In the genomic region with DNA sequence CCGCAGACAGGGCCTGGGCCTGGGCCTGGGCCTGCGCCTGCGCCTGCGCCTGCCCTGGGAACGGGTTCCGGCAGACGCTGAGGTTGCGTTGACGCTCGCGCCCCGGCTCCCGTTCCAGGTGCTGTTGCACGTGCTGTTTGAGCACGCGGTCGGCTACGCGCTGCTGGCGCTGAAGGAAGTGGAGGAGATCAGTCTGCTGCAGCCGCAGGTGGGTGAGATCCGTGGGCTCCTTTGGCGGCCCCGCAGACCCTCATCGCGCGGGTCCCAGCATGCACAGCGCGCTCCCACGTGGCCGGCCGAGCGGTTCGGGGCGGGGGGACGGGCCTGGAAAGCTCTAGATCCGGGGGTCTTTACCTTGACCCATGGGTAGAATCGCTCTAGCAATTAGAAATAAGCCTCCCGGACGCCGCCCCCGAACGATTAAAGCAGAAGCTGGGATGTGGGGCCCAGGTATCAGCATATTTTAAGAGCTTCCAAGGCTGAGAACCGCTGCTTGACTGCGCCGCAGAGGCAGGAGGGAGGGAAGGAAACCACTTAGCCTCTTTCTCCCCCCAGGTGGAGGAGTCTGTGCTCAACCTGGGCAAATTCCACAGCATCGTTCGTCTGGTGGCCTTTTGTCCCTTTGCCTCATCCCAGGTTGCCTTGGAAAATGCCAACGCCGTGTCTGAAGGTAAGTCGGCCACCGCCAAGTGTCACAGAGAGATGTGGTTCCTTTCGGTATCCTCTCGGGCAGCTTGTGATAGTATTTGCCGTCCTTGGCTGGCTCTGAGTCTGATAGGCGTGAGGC, we compare ENCODE assay signal across 8 cellular contexts. TPM values are rescaled to one million over a fixed set of nuclear protein-coding genes. Genes with fewer than 3 reads are reported as not detected.
A peak's percentile ranks its signal among the peaks of the same experiment; 100 is the strongest.
DNase-seq lines count a peak whose midpoint lies in the region; ATAC-seq and TF ChIP-seq lines count a peak whose summit lies in the region.

No MANE protein-coding gene starts in this region.

- no peaks in the 10 kb centered on the region for H3K27me3 Mint-ChIP-seq in activated T-cell treated with anti-CD3 and anti-CD28 coated beads, Interleukin-2, amount 50 U/mL, for 4 hours (ENCODE audit: low read depth)
- H3K27me3 Mint-ChIP-seq in osteocyte (ENCODE audit: unreplicated experiment) = no peaks in the 10 kb centered on the region

- no peaks in the 10 kb centered on the region for H3K9me3 Mint-ChIP-seq in activated T-cell treated with anti-CD3 and anti-CD28 coated beads, Interleukin-2, amount 50 U/mL, for 4 hours
- no peaks in the 10 kb centered on the region for H3K9me3 Mint-ChIP-seq in osteocyte (ENCODE audit: unreplicated experiment)

- H3K27ac Mint-ChIP-seq in osteocyte (ENCODE audit: unreplicated experiment) = peak overlapping the region; percentile 67

- DNase-seq in DMS 273 (lab: John Stamatoyannopoulos, UW; ENCODE audit: unreplicated experiment) = peak; percentile 68
- no peak for DNase-seq in DMS 273 treated with DMSO at 0.1 percent for 48 hours (lab: John Stamatoyannopoulos, UW)
- peak; percentile 19 to 34 for DNase-seq in Kasumi-1 (lab: John Stamatoyannopoulos, UW)
- no peak for DNase-seq in activated T-cell treated with anti-CD3 and anti-CD28 coated beads, Interleukin-2, amount 50 U/mL, for 4 hours
- peak in 38 of 42 donors; percentile 22 to 87 (median 72) for DNase-seq in head of caudate nucleus
- DNase-seq in osteocyte (ENCODE audit: extremely low spot score, unreplicated experiment) = no peak
- DNase-seq in ecto neural progenitor cell (ENCODE audit: low spot score) = no peak

- ATAC-seq in GM21825 (IDR thresholded peaks at IDR 0.05; ENCODE audit: unreplicated experiment) = peak; percentile 41
- peak; percentile 47 to 53 for ATAC-seq in activated T-cell treated with anti-CD3 and anti-CD28 coated beads, Interleukin-2, amount 50 U/mL, for 4 hours

- peak overlapping the region; percentile 89 for H3K4me3 Mint-ChIP-seq in activated T-cell treated with anti-CD3 and anti-CD28 coated beads, Interleukin-2, amount 50 U/mL, for 4 hours
- H3K4me3 Mint-ChIP-seq in osteocyte (ENCODE audit: unreplicated experiment) = peak overlapping the region; percentile 91

- no peak for TF ChIP-seq CTCF in osteocyte (IDR thresholded peaks at IDR 0.05)

- H3K36me3 Mint-ChIP-seq in activated T-cell treated with anti-CD3 and anti-CD28 coated beads, Interleukin-2, amount 50 U/mL, for 4 hours (ENCODE audit: insufficient read depth) = peaks cover 42% of the 10 kb centered on the region
- peaks cover 25% of the 10 kb centered on the region for H3K36me3 Mint-ChIP-seq in osteocyte (ENCODE audit: unreplicated experiment)

- intact Hi-C loops in head of caudate nucleus (cut with DNase I) = loop anchor here (5.0 kb wide), 1 partner anchor 126 kb away; no protein-coding TSS in a partner anchor

- peaks cover 43% of the 10 kb centered on the region for H3K4me1 Mint-ChIP-seq in activated T-cell treated with anti-CD3 and anti-CD28 coated beads, Interleukin-2, amount 50 U/mL, for 4 hours (ENCODE audit: low read depth)
- H3K4me1 Mint-ChIP-seq in osteocyte (ENCODE audit: unreplicated experiment) = peaks cover 21% of the 10 kb centered on the region

RNA-seq across cellular contexts. Expression of a gene that starts 0.5 kb away (rescaled TPM):
- 1,000 to 10,000 TPM; 1,094 to 1,238 (median 1,145) TPM for total RNA-seq in activated T-cell treated with anti-CD3 and anti-CD28 coated beads, Interleukin-2, amount 50 U/mL, for 4 hours
- total RNA-seq in osteocyte = 141 and 142 TPM in 2 replicates

RNA-seq across cellular contexts. Expression of a gene that starts 11.1 kb away (rescaled TPM):
- total RNA-seq in activated T-cell treated with anti-CD3 and anti-CD28 coated beads, Interleukin-2, amount 50 U/mL, for 4 hours = 100 to 1,000 TPM; 150 to 160 (median 158) TPM
- 78.1 and 86.6 TPM in 2 replicates for total RNA-seq in osteocyte

RNA-seq across cellular contexts. Expression of a gene that starts 39.7 kb away (rescaled TPM):
- 1 to 10 TPM in 1 of 3 donors, under 1 TPM in 2; 0.33 to 1.1 (median 0.76) TPM for total RNA-seq in activated T-cell treated with anti-CD3 and anti-CD28 coated beads, Interleukin-2, amount 50 U/mL, for 4 hours
- total RNA-seq in osteocyte = 9.8 and 12.8 TPM in 2 replicates

Comparison
In these comparisons a context has a peak if more than half of its experiments do, and no peak if none do; other contexts are left out.
1. DNase-seq: peak in DMS 273 (single experiment), Kasumi-1 (2 of 2) and head of caudate nucleus (38 of 42); none in DMS 273 treated with DMSO at 0.1 percent for 48 hours (single experiment), activated T-cell treated with anti-CD3 and anti-CD28 coated beads, Interleukin-2, amount 50 U/mL, for 4 hours (single experiment), osteocyte (single experiment) and ecto neural progenitor cell (single experiment).